Comparison of ENCODE assay signal across 8 cellular contexts in genomic region chr19:1266116-1266817, GRCh38. TPM values are rescaled to one million over a fixed set of nuclear protein-coding genes. Genes with fewer than 3 reads are reported as not detected.
A peak's percentile ranks its signal among the peaks of the same experiment; 100 is the strongest.
DNase-seq lines count a peak whose midpoint lies in the region; ATAC-seq and TF ChIP-seq lines count a peak whose summit lies in the region.

No MANE protein-coding gene starts in this region.

- peak; percentile 35 to 38 for ATAC-seq in CD4-positive, CD25-positive, alpha-beta regulatory T cell (ENCODE audit: low read depth in 2 of 2)
- ATAC-seq in GM19455 (IDR thresholded peaks at IDR 0.05; ENCODE audit: unreplicated experiment) = peak; percentile 31

- H3K4me1 ChIP-seq in CD4-positive, CD25-positive, alpha-beta regulatory T cell (ENCODE audit: control insufficient read depth, insufficient read depth, low read length, poor library complexity, severe bottlenecking) = peaks cover 65% of the 10 kb centered on the region
- peaks cover 77% of the 10 kb centered on the region for H3K4me1 ChIP-seq in SJSA1 (replicated peaks)

- H3K27me3 Mint-ChIP-seq in CD4-positive, CD25-positive, alpha-beta regulatory T cell = peaks cover 5% of the 10 kb centered on the region
- H3K27me3 Mint-ChIP-seq in IgD-negative memory B cell (peaks cover 1% of the 10 kb centered on the region), type B pancreatic cell (peaks cover 3% of the 10 kb centered on the region)
- H3K27me3 Mint-ChIP-seq in activated naive CD4-positive, alpha-beta T cell treated with anti-CD3 and anti-CD28 coated beads, Interleukin-2, amount 10 ng/mL, durations not matched to agents 7 days and 5 days = peaks cover 9% of the 10 kb centered on the region

- H3K27ac ChIP-seq in CD4-positive, CD25-positive, alpha-beta regulatory T cell (ENCODE audit: insufficient read depth, low read length, poor library complexity, severe bottlenecking) = peak overlapping the region; percentile 73
- H3K27ac ChIP-seq in SJSA1 = peak overlapping the region; percentile 74

- H3K27ac Mint-ChIP-seq in CD4-positive, CD25-positive, alpha-beta regulatory T cell = peak overlapping the region in 1 of 3 donors; percentile 20
- peak overlapping the region; percentile 95 to 99 (median 99) for H3K27ac Mint-ChIP-seq in IgD-negative memory B cell
- H3K27ac Mint-ChIP-seq in activated naive CD4-positive, alpha-beta T cell treated with anti-CD3 and anti-CD28 coated beads, Interleukin-2, amount 10 ng/mL, durations not matched to agents 7 days and 5 days = peak overlapping the region; percentile 45
- peak overlapping the region; percentile 97 for H3K27ac Mint-ChIP-seq in type B pancreatic cell

- peaks cover 12% of the 10 kb centered on the region for H3K36me3 Mint-ChIP-seq in CD4-positive, CD25-positive, alpha-beta regulatory T cell
- H3K36me3 Mint-ChIP-seq in IgD-negative memory B cell = peaks cover 2% of the 10 kb centered on the region
- peaks cover 18% of the 10 kb centered on the region for H3K36me3 Mint-ChIP-seq in activated naive CD4-positive, alpha-beta T cell treated with anti-CD3 and anti-CD28 coated beads, Interleukin-2, amount 10 ng/mL, durations not matched to agents 7 days and 5 days
- peaks cover 7% of the 10 kb centered on the region for H3K36me3 Mint-ChIP-seq in type B pancreatic cell

- H3K9me3 Mint-ChIP-seq in CD4-positive, CD25-positive, alpha-beta regulatory T cell = peaks cover 0 to 2% (median 0%) of the 10 kb centered on the region in 7 donors
- H3K9me3 Mint-ChIP-seq in IgD-negative memory B cell = no peaks in the 10 kb centered on the region
- H3K9me3 Mint-ChIP-seq in activated naive CD4-positive, alpha-beta T cell treated with anti-CD3 and anti-CD28 coated beads, Interleukin-2, amount 10 ng/mL, durations not matched to agents 7 days and 5 days = no peaks in the 10 kb centered on the region
- H3K9me3 Mint-ChIP-seq in type B pancreatic cell = no peaks in the 10 kb centered on the region

- no peaks in the 10 kb centered on the region for H3K9me3 ChIP-seq in CD4-positive, CD25-positive, alpha-beta regulatory T cell (ENCODE audit: control insufficient read depth in 2 of 2, low read length in 2 of 2)
- no peaks in the 10 kb centered on the region for H3K9me3 ChIP-seq in SJSA1 (replicated peaks)

- CTCF ChIA-PET in activated naive CD4-positive, alpha-beta T cell treated with anti-CD3 and anti-CD28 coated beads, Interleukin-2, amount 10 ng/mL, durations not matched to agents 7 days and 5 days (lab: Charles Lee) = interaction anchor here (0.8 to 6.5 kb wide), 11 partner anchors 9 to 282 kb away, joined by 3 to 295 read pairs (median 3); partner anchors contain the start of genes ATP5F1D, CBARP, CNN2 and WDR18

- H3K36me3 ChIP-seq in CD4-positive, CD25-positive, alpha-beta regulatory T cell (ENCODE audit: control insufficient read depth, insufficient read depth, low read length) = peaks cover 7% of the 10 kb centered on the region
- peaks cover 21% of the 10 kb centered on the region for H3K36me3 ChIP-seq in SJSA1

- no peaks in the 10 kb centered on the region for H3K27me3 ChIP-seq in CD4-positive, CD25-positive, alpha-beta regulatory T cell (ENCODE audit: control insufficient read depth, insufficient read depth, low read length)
- H3K27me3 ChIP-seq in SJSA1 (replicated peaks) = no peaks in the 10 kb centered on the region

- no peak overlapping the region for H3K4me3 ChIP-seq in CD4-positive, CD25-positive, alpha-beta regulatory T cell (ENCODE audit: low read depth, low read length)
- H3K4me3 ChIP-seq in SJSA1 = peak overlapping the region; percentile 46

- no peak for TF ChIP-seq CTCF in type B pancreatic cell (conservative IDR thresholded peaks at IDR 0.05)

- peak; percentile 83 to 90 (median 84) for DNase-seq in CD4-positive, CD25-positive, alpha-beta regulatory T cell
- DNase-seq in SJSA1 (ENCODE audit: low read depth in 1 of 2, low spot score in 2 of 2) = peak; percentile 93 to 98
- DNase-seq in activated naive CD4-positive, alpha-beta T cell treated with anti-CD3 and anti-CD28 coated beads, Interleukin-2, amount 10 ng/mL, durations not matched to agents 7 days and 5 days = peak; percentile 90
- DNase-seq in glomerular visceral epithelial cell (ENCODE audit: extremely low spot score) = peak; percentile 91
- peak; percentile 64 for DNase-seq in occipital lobe (lab: John Stamatoyannopoulos, UW)
- DNase-seq in type B pancreatic cell (ENCODE audit: extremely low spot score, unreplicated experiment) = no peak

- peak overlapping the region; percentile 52 to 77 (median 69) for H3K4me3 Mint-ChIP-seq in CD4-positive, CD25-positive, alpha-beta regulatory T cell
- peak overlapping the region; percentile 78 to 91 (median 86) for H3K4me3 Mint-ChIP-seq in IgD-negative memory B cell
- H3K4me3 Mint-ChIP-seq in activated naive CD4-positive, alpha-beta T cell treated with anti-CD3 and anti-CD28 coated beads, Interleukin-2, amount 10 ng/mL, durations not matched to agents 7 days and 5 days = peak overlapping the region; percentile 62
- peak overlapping the region; percentile 71 for H3K4me3 Mint-ChIP-seq in type B pancreatic cell

- H3K4me1 Mint-ChIP-seq in CD4-positive, CD25-positive, alpha-beta regulatory T cell = peaks cover 0 to 69% (median 23%) of the 10 kb centered on the region in 4 donors
- peaks cover 36 to 46% (median 41%) of the 10 kb centered on the region in 3 donors for H3K4me1 Mint-ChIP-seq in IgD-negative memory B cell
- H3K4me1 Mint-ChIP-seq in activated naive CD4-positive, alpha-beta T cell treated with anti-CD3 and anti-CD28 coated beads, Interleukin-2, amount 10 ng/mL, durations not matched to agents 7 days and 5 days = peaks cover 72% of the 10 kb centered on the region
- peaks cover 36% of the 10 kb centered on the region for H3K4me1 Mint-ChIP-seq in type B pancreatic cell (ENCODE audit: unreplicated experiment)

RNA-seq across cellular contexts. Expression of gene CIRBP, which starts 2.9 kb away (rescaled TPM):
- 497 TPM for total RNA-seq in CD4-positive, CD25-positive, alpha-beta regulatory T cell
- polyA plus RNA-seq in CD4-positive, CD25-positive, alpha-beta regulatory T cell = 100 to 1,000 TPM; 172 to 243 (median 210) TPM
- 377 TPM for polyA plus RNA-seq in IgD-negative memory B cell
- total RNA-seq in SJSA1 (2014; rRNA removed; shearing (Covaris generic)) = 314 and 318 TPM in 2 replicates
- total RNA-seq in occipital lobe (598 TPM), type B pancreatic cell (ENCODE audit: low replicate concordance) (316 and 421 TPM in 2 replicates)

RNA-seq across cellular contexts. Expression of gene FAM174C, which starts 9.1 kb away (rescaled TPM):
- 44.2 TPM for total RNA-seq in CD4-positive, CD25-positive, alpha-beta regulatory T cell
- polyA plus RNA-seq in CD4-positive, CD25-positive, alpha-beta regulatory T cell = 10 to 100 TPM; 72.9 to 91.3 (median 88.4) TPM
- 115 TPM for polyA plus RNA-seq in IgD-negative memory B cell
- 32.2 and 40.6 TPM in 2 replicates for total RNA-seq in SJSA1 (2014; rRNA removed; shearing (Covaris generic))
- total RNA-seq in occipital lobe (6.7 TPM), type B pancreatic cell (ENCODE audit: low replicate concordance) (30.6 and 36.4 TPM in 2 replicates)

RNA-seq across cellular contexts. Expression of gene MIDN, which starts 17.9 kb away (rescaled TPM):
- 126 TPM for total RNA-seq in CD4-positive, CD25-positive, alpha-beta regulatory T cell
- polyA plus RNA-seq in CD4-positive, CD25-positive, alpha-beta regulatory T cell = 1 to 10 TPM; 1.4 to 3.4 (median 1.8) TPM
- 4.8 TPM for polyA plus RNA-seq in IgD-negative memory B cell
- 3.7 and 7.2 TPM in 2 replicates for total RNA-seq in SJSA1 (2014; rRNA removed; shearing (Covaris generic))
- total RNA-seq in occipital lobe (15.3 TPM), type B pancreatic cell (ENCODE audit: low replicate concordance) (122 and 127 TPM in 2 replicates)

RNA-seq across cellular contexts. Expression of gene EFNA2, which starts 19.4 kb away (rescaled TPM):
- not detected for total RNA-seq in CD4-positive, CD25-positive, alpha-beta regulatory T cell
- not detected for polyA plus RNA-seq in CD4-positive, CD25-positive, alpha-beta regulatory T cell
- not detected for polyA plus RNA-seq in IgD-negative memory B cell
- total RNA-seq in SJSA1 (2014; rRNA removed; shearing (Covaris generic)) = not detected in 2 replicates
- total RNA-seq in occipital lobe (8.1 TPM), type B pancreatic cell (ENCODE audit: low replicate concordance) (5.1 and 17.6 TPM in 2 replicates)

RNA-seq across cellular contexts. Expression of gene ATP5F1D, which starts 24.7 kb away (rescaled TPM):
- 124 TPM for total RNA-seq in CD4-positive, CD25-positive, alpha-beta regulatory T cell
- polyA plus RNA-seq in CD4-positive, CD25-positive, alpha-beta regulatory T cell = 100 to 1,000 TPM; 208 to 236 (median 223) TPM
- polyA plus RNA-seq in IgD-negative memory B cell = 339 TPM
- total RNA-seq in SJSA1 (2014; rRNA removed; shearing (Covaris generic)) = 42.4 and 68.8 TPM in 2 replicates
- total RNA-seq in occipital lobe (11.9 TPM), type B pancreatic cell (ENCODE audit: low replicate concordance) (165 and 197 TPM in 2 replicates)
